Comparison of ENCODE assay signal across 8 cellular contexts in genomic region chr2:37377187-37377532, GRCh38. TPM values are rescaled to one million over a fixed set of nuclear protein-coding genes. Genes with fewer than 3 reads are reported as not detected.
DNase-seq lines count a peak whose midpoint lies in the region; ATAC-seq and TF ChIP-seq lines count a peak whose summit lies in the region.

No MANE protein-coding gene starts in this region.

- H3K36me3 Mint-ChIP-seq in H9 (ENCODE audit: insufficient read depth in 1 of 3, low read depth in 3 of 3): no peaks in the 10 kb centered on the region

- no peak overlapping the region for H3K4me3 Mint-ChIP-seq in H9

- no peak overlapping the region for H3K23ac ChIP-seq in H9 (ENCODE audit: insufficient read length, low read depth, low read length)

- no peak overlapping the region for H2BK20ac ChIP-seq in H9 (ENCODE audit: low read depth, low read length, poor library complexity, severe bottlenecking)

- H3K27me3 ChIP-seq in AG04450 (ENCODE audit: control insufficient read depth, insufficient read depth, low read length) (no peaks in the 10 kb centered on the region), H9 (ENCODE audit: insufficient read depth, low read length) (no peaks in the 10 kb centered on the region)

- ATAC-seq in GM18909 (IDR thresholded peaks at IDR 0.05; ENCODE audit: poor library complexity, unreplicated experiment): peak; percentile 49

- no peak overlapping the region for H4K8ac ChIP-seq in H9 (replicated peaks; ENCODE audit: insufficient read length, low read depth, low read length)

- no peaks in the 10 kb centered on the region for H4K20me1 ChIP-seq in H9 (ENCODE audit: control insufficient read depth, insufficient read depth, insufficient read length)

- TF ChIP-seq POLR2A in NB4 (IDR thresholded peaks at IDR 0.05; ENCODE audit: extremely low read depth, insufficient read length): no peak

- H3K27ac Mint-ChIP-seq in H9: no peak overlapping the region

- DNase-seq in AG04450 (ENCODE audit: low read depth, low spot score): no peak
- DNase-seq in NB4 (ENCODE audit: low read depth): peak; percentile 32
- peak; percentile 65 for DNase-seq in fibroblast of the aortic adventitia (ENCODE audit: low read depth)
- DNase-seq in H9: no peak
- DNase-seq in NCI-H82 treated with DMSO at 0.1 percent for 48 hours (lab: John Stamatoyannopoulos, UW; ENCODE audit: unreplicated experiment): no peak
- DNase-seq in NCI-H1930 (lab: John Stamatoyannopoulos, UW): no peak
- DNase-seq in Kasumi-1 (lab: John Stamatoyannopoulos, UW): no peak

- H3K23me2 ChIP-seq in H9 (ENCODE audit: insufficient read length, low read depth, low read length, poor library complexity, severe bottlenecking): no peaks in the 10 kb centered on the region

- H2BK15ac ChIP-seq in H9 (ENCODE audit: low read depth, low read length): no peak overlapping the region

- H2AFZ ChIP-seq in H9 (ENCODE audit: low read length): no peak overlapping the region

- H3K27ac ChIP-seq in AG04450 (ENCODE audit: low read depth, low read length) (no peak overlapping the region), H9 (ENCODE audit: insufficient read length, low read depth, low read length) (no peak overlapping the region)

- no peak overlapping the region for H3K4me2 ChIP-seq in H9 (ENCODE audit: insufficient read depth, insufficient read length, low read length)

- no peak overlapping the region for H4K91ac ChIP-seq in H9 (ENCODE audit: insufficient read length, low read depth, low read length)

- H3K4me1 ChIP-seq in H9 (ENCODE audit: insufficient read depth, low read length): no peaks in the 10 kb centered on the region

- no peaks in the 10 kb centered on the region for H3K79me1 ChIP-seq in H9 (ENCODE audit: insufficient read depth, low read depth, low read length, poor library complexity, severe bottlenecking)

- no peaks in the 10 kb centered on the region for H3K27me3 Mint-ChIP-seq in H9 (ENCODE audit: low read depth)

- no peak overlapping the region for H3K14ac ChIP-seq in H9 (ENCODE audit: insufficient read depth, low read length)

- no peak overlapping the region for H2BK5ac ChIP-seq in H9 (ENCODE audit: insufficient read length, low read length)

- H4K5ac ChIP-seq in H9 (ENCODE audit: insufficient read length, low read depth, low read length): no peak overlapping the region

- no peak overlapping the region for H2BK12ac ChIP-seq in H9 (ENCODE audit: insufficient read length, low read depth, low read length)

- TF ChIP-seq CTCF in AG04450 (IDR thresholded peaks at IDR 0.05; ENCODE audit: low read depth, low read length): no peak
- TF ChIP-seq CTCF in NB4 (IDR thresholded peaks at IDR 0.05; ENCODE audit: low read depth, low read length): no peak
- TF ChIP-seq CTCF in fibroblast of the aortic adventitia (IDR thresholded peaks at IDR 0.05; ENCODE audit: insufficient read depth, low read length): no peak
- TF ChIP-seq CTCF in H9 (conservative IDR thresholded peaks at IDR 0.05): no peak

- WGBS in H9 (ENCODE audit: extremely low coverage, insufficient read length, low lambda C conversion rate): no CpG with 5 or more reads among the region's 3 CpGs

- H3K18ac ChIP-seq in H9 (ENCODE audit: insufficient read length, low read depth, low read length): no peak overlapping the region

- no peaks in the 10 kb centered on the region for H3K4me1 Mint-ChIP-seq in H9

- no peak overlapping the region for H2AK5ac ChIP-seq in H9 (ENCODE audit: insufficient read length, low read length)

- H3K9me3 Mint-ChIP-seq in H9: no peaks in the 10 kb centered on the region

- POLR2A ChIA-PET in AG04450 (lab: Yijun Ruan, JAX): interaction anchor here (0.7 to 1.6 kb wide), 3 partner anchors 9 to 72 kb away, joined by 5 to 6 read pairs (median 6); no protein-coding TSS in a partner anchor

- no peak overlapping the region for H3K9ac ChIP-seq in H9 (ENCODE audit: extremely low read depth, insufficient read length, low read length)

- no peak overlapping the region for H3K4ac ChIP-seq in H9 (ENCODE audit: low read depth, low read length)

- CTCF ChIA-PET in AG04450 (lab: Charles Lee): interaction anchor here (1.4 to 1.7 kb wide), 2 partner anchors 19 to 500 kb away, joined by 4 to 8 read pairs; no protein-coding TSS in a partner anchor

- no peak overlapping the region for H2BK120ac ChIP-seq in H9 (ENCODE audit: low read depth, low read length, poor library complexity, severe bottlenecking)

- no peaks in the 10 kb centered on the region for H3K9me3 ChIP-seq in AG04450 (ENCODE audit: control insufficient read depth, insufficient read depth, low read length)
- H3K9me3 ChIP-seq in H9 (ENCODE audit: control insufficient read depth, low read depth, low read length): no peaks in the 10 kb centered on the region

- H3K56ac ChIP-seq in H9 (ENCODE audit: insufficient read length, low read depth, low read length): no peak overlapping the region

- peak overlapping the region; percentile 10; the same call in 1 of the 2 replicates for H3K4me3 ChIP-seq in AG04450 (ENCODE audit: low read depth, low read length)
- H3K4me3 ChIP-seq in NB4 (ENCODE audit: low read depth, low read length): no peak overlapping the region
- peak overlapping the region; percentile 38 for H3K4me3 ChIP-seq in fibroblast of the aortic adventitia (ENCODE audit: low read depth, low read length)

- H3K79me2 ChIP-seq in H9 (ENCODE audit: insufficient read depth, low read length): no peaks in the 10 kb centered on the region

- H3T11ph ChIP-seq in H9 (ENCODE audit: low read length): no peak overlapping the region

RNA-seq across cellular contexts. Expression of gene QPCT, which starts 32.7 kb away (rescaled TPM):
- 8.3 and 11.2 TPM in 2 replicates for polyA plus RNA-seq in AG04450 (2011; rRNA removed)
- polyA minus RNA-seq in AG04450 (2011; rRNA and poly(A)+ RNA removed): 7.7 and 10.6 TPM in 2 replicates
- total RNA-seq in fibroblast of the aortic adventitia (ENCODE audit: low replicate concordance) (1.7 and 8.3 TPM in 2 replicates), H9 (2021) (not detected in 2 replicates)

RNA-seq across cellular contexts. Expression of gene PRKD3, which starts 52.5 kb away (rescaled TPM):
- 37.2 and 49.5 TPM in 2 replicates for polyA plus RNA-seq in AG04450 (2011; rRNA removed)
- 43.2 and 50.7 TPM in 2 replicates for polyA minus RNA-seq in AG04450 (2011; rRNA and poly(A)+ RNA removed)
- 55.8 and 77.9 TPM in 2 replicates for total RNA-seq in fibroblast of the aortic adventitia (ENCODE audit: low replicate concordance)
- total RNA-seq in H9 (2021): 63.3 and 63.8 TPM in 2 replicates

Comparison
In these comparisons a context has a peak if more than half of its experiments do, and no peak if none do; other contexts are left out.
1. DNase-seq: peak in NB4 (single experiment) and fibroblast of the aortic adventitia (single experiment); none in AG04450 (single experiment), H9 (single experiment), NCI-H82 treated with DMSO at 0.1 percent for 48 hours (single experiment), NCI-H1930 (0 of 2) and Kasumi-1 (0 of 2).